In the genomic region with DNA sequence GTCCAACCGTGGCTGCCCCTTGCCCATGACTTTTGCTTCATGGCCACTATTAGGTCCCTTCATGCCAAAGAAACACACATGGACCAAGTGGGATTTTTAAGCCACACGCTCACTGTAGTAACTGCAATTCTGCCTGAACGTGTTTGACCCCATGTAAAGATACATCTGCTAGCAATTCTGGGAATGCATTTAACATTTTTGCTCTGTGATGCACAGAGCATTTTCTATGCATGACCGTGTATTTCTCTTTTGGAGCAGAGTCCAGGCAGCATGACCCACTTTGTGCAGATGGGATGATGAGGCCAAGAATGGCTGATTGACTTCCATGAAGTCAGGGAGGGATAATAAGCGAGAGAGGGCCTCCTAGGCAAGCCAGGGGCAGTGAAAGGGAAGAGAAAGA, we compare ENCODE assay signal across 14 cellular contexts.
DNase-seq lines count a peak whose midpoint lies in the region; ATAC-seq and TF ChIP-seq lines count a peak whose summit lies in the region.
"Had no signal": no experiment of that assay in that cellular context is flagged by ENCODE, and none has a peak within 500 bp of the region (broad histone marks: within the 10 kb centered on the region; RNA-seq: fewer than 3 reads in every experiment).

No MANE protein-coding gene starts in this region.

- no peak for TF ChIP-seq CTCF in WTC11 (IDR thresholded peaks at IDR 0.05)
- TF ChIP-seq CTCF in fibroblast of the aortic adventitia (IDR thresholded peaks at IDR 0.05; ENCODE audit: insufficient read depth, low read length), result no peak

- CTCF ChIA-PET in WTC11 (lab: Charles Lee), result interaction anchor here (1.5 kb wide), 1 partner anchor 18 kb away, joined by 5 read pairs; no protein-coding TSS in a partner anchor

- peaks cover 59% of the 10 kb centered on the region for H3K4me1 Mint-ChIP-seq in WTC11
- H3K4me1 Mint-ChIP-seq: activated CD4-positive, alpha-beta T cell treated with anti-CD3 and anti-CD28 coated beads, Interleukin-2, amount 10 ng/mL, durations not matched to agents 7 days and 5 days; immature natural killer cell had no signal

- no peaks in the 10 kb centered on the region; the same call in 1 of the 2 replicates for H3K27me3 Mint-ChIP-seq in WTC11 (ENCODE audit: low read depth)
- H3K27me3 Mint-ChIP-seq: activated T-helper 17 cell treated with anti-CD3 and anti-CD28 coated beads, Interleukin-2, amount 50 U/mL, for 72 hours had no signal

- peak overlapping the region; percentile 78 for H3K27ac Mint-ChIP-seq in WTC11
- H3K27ac Mint-ChIP-seq: activated CD4-positive, alpha-beta T cell treated with anti-CD3 and anti-CD28 coated beads, Interleukin-2, amount 10 ng/mL, durations not matched to agents 7 days and 5 days; activated T-helper 17 cell treated with anti-CD3 and anti-CD28 coated beads, Interleukin-2, amount 50 U/mL, for 72 hours; immature natural killer cell; T-helper 1 cell treated with Interleukin-12 subunit alpha and Interleukin-12 subunit beta and Interleukin-4 antibody, amounts not matched to agents 30 μg/mL and 1 μg/mL, for 36 hours had no signal

- DNase-seq in GM03348 (ENCODE audit: low spot score) (peak; percentile 84), WTC11 (ENCODE audit: low spot score) (no peak), fibroblast of the aortic adventitia (ENCODE audit: low read depth) (peak; percentile 85), renal cortical epithelial cell (ENCODE audit: low read depth) (peak; percentile 87), Right ventricle myocardium inferior (ENCODE audit: missing footprints) (no peak), DMS 273 (lab: John Stamatoyannopoulos, UW; ENCODE audit: unreplicated experiment) (no peak), A172 (ENCODE audit: low spot score) (no peak)
- DNase-seq: activated CD4-positive, alpha-beta T cell treated with anti-CD3 and anti-CD28 coated beads, Interleukin-2, amount 10 ng/mL, durations not matched to agents 7 days and 5 days; central memory CD4-positive, alpha-beta T cell; COR-L47; immature natural killer cell had no signal

- H3K9me3 Mint-ChIP-seq in WTC11, result peaks cover 25% of the 10 kb centered on the region

- ATAC-seq in WTC11 (no peak), Right ventricle myocardium inferior (no peak), HG03025 (IDR thresholded peaks at IDR 0.05; ENCODE audit: low FRiP score, unreplicated experiment) (no peak)
- ATAC-seq: activated T-helper 17 cell treated with anti-CD3 and anti-CD28 coated beads, Interleukin-2, amount 50 U/mL, for 72 hours had no signal

- intact Hi-C loops in Right ventricle myocardium inferior (cut with DNase I), result no loop called here

- no peak overlapping the region for H3K4me3 Mint-ChIP-seq in WTC11
- H3K4me3 Mint-ChIP-seq: activated CD4-positive, alpha-beta T cell treated with anti-CD3 and anti-CD28 coated beads, Interleukin-2, amount 10 ng/mL, durations not matched to agents 7 days and 5 days; activated T-helper 17 cell treated with anti-CD3 and anti-CD28 coated beads, Interleukin-2, amount 50 U/mL, for 72 hours; immature natural killer cell; T-helper 1 cell treated with Interleukin-12 subunit alpha and Interleukin-12 subunit beta and Interleukin-4 antibody, amounts not matched to agents 30 μg/mL and 1 μg/mL, for 36 hours had no signal

- no peak overlapping the region for H3K4me3 ChIP-seq in fibroblast of the aortic adventitia (ENCODE audit: low read depth, low read length)

- POLR2A ChIA-PET in WTC11 (lab: Charles Lee), result interaction anchor here (1.2 kb wide), 1 partner anchor 20 kb away, joined by 4 read pairs; no protein-coding TSS in a partner anchor

- peaks cover 24% of the 10 kb centered on the region for H3K36me3 Mint-ChIP-seq in WTC11

TF ChIP-seq in WTC11, 78 proteins besides CTCF, POLR2A, EP300 and RAD21:
- no peak for TF ChIP-seq MXD4 (CRISPR knock-in tag; IDR thresholded peaks at IDR 0.05; ENCODE audit: borderline replicate concordance)
- TF ChIP-seq, protein P1, sequence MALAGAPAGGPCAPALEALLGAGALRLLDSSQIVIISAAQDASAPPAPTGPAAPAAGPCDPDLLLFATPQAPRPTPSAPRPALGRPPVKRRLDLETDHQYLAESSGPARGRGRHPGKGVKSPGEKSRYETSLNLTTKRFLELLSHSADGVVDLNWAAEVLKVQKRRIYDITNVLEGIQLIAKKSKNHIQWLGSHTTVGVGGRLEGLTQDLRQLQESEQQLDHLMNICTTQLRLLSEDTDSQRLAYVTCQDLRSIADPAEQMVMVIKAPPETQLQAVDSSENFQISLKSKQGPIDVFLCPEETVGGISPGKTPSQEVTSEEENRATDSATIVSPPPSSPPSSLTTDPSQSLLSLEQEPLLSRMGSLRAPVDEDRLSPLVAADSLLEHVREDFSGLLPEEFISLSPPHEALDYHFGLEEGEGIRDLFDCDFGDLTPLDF (CRISPR knock-in tag; IDR thresholded peaks at IDR 0.05), result no peak
- TF ChIP-seq RELA (CRISPR knock-in tag; IDR thresholded peaks at IDR 0.05; ENCODE audit: borderline replicate concordance), result no peak
- no peak for TF ChIP-seq CBFB (CRISPR knock-in tag; IDR thresholded peaks at IDR 0.05; ENCODE audit: low read depth)
- TF ChIP-seq, protein P2, sequence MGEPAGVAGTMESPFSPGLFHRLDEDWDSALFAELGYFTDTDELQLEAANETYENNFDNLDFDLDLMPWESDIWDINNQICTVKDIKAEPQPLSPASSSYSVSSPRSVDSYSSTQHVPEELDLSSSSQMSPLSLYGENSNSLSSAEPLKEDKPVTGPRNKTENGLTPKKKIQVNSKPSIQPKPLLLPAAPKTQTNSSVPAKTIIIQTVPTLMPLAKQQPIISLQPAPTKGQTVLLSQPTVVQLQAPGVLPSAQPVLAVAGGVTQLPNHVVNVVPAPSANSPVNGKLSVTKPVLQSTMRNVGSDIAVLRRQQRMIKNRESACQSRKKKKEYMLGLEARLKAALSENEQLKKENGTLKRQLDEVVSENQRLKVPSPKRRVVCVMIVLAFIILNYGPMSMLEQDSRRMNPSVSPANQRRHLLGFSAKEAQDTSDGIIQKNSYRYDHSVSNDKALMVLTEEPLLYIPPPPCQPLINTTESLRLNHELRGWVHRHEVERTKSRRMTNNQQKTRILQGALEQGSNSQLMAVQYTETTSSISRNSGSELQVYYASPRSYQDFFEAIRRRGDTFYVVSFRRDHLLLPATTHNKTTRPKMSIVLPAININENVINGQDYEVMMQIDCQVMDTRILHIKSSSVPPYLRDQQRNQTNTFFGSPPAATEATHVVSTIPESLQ (CRISPR knock-in tag; IDR thresholded peaks at IDR 0.05), result no peak
- TF ChIP-seq, protein P3, sequence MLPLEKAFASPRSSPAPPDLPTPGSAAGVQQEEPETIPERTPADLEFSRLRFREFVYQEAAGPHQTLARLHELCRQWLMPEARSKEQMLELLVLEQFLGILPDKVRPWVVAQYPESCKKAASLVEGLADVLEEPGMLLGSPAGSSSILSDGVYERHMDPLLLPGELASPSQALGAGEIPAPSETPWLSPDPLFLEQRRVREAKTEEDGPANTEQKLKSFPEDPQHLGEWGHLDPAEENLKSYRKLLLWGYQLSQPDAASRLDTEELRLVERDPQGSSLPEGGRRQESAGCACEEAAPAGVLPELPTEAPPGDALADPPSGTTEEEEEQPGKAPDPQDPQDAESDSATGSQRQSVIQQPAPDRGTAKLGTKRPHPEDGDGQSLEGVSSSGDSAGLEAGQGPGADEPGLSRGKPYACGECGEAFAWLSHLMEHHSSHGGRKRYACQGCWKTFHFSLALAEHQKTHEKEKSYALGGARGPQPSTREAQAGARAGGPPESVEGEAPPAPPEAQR (CRISPR knock-in tag; IDR thresholded peaks at IDR 0.05), result no peak

Comparison
In these comparisons a context has a peak if more than half of its experiments do, and no peak if none do; other contexts are left out.
1. DNase-seq: peak in GM03348 (single experiment), fibroblast of the aortic adventitia (single experiment) and renal cortical epithelial cell (single experiment); none in WTC11 (single experiment), Right ventricle myocardium inferior (single experiment), DMS 273 (single experiment) and A172 (single experiment).